Comparison of ENCODE assay signal across 8 cellular contexts in genomic region chr9:114696814-114697544, GRCh38. TPM values are rescaled to one million over a fixed set of nuclear protein-coding genes. Genes with fewer than 3 reads are reported as not detected.
DNase-seq lines count a peak whose midpoint lies in the region; ATAC-seq and TF ChIP-seq lines count a peak whose summit lies in the region.

No MANE protein-coding gene starts in this region.

- TF ChIP-seq POLR2A in gastroesophageal sphincter (IDR thresholded peaks at IDR 0.05) (no peak), body of pancreas (IDR thresholded peaks at IDR 0.05) (no peak)

- no peaks in the 10 kb centered on the region for H3K27me3 ChIP-seq in gastroesophageal sphincter
- no peaks in the 10 kb centered on the region for H3K27me3 ChIP-seq in effector memory CD4-positive, alpha-beta T cell (replicated peaks; ENCODE audit: control insufficient read depth, insufficient read depth, low read length, poor library complexity, severe bottlenecking)
- no peaks in the 10 kb centered on the region for H3K27me3 ChIP-seq in body of pancreas

- H3K4me1 ChIP-seq in gastroesophageal sphincter: no peaks in the 10 kb centered on the region
- H3K4me1 ChIP-seq in effector memory CD4-positive, alpha-beta T cell (ENCODE audit: control insufficient read depth, insufficient read depth, low read length, poor library complexity, severe bottlenecking): peaks cover 8% of the 10 kb centered on the region
- peaks cover 4% of the 10 kb centered on the region for H3K4me1 ChIP-seq in body of pancreas

- no peak for TF ChIP-seq EP300 in gastroesophageal sphincter (IDR thresholded peaks at IDR 0.05)

- H3K27ac ChIP-seq in gastroesophageal sphincter: no peak overlapping the region
- H3K27ac ChIP-seq in effector memory CD4-positive, alpha-beta T cell (ENCODE audit: insufficient read depth, low read length, poor library complexity, severe bottlenecking): no peak overlapping the region
- H3K27ac ChIP-seq in body of pancreas: no peak overlapping the region

- ATAC-seq in GM18511 (IDR thresholded peaks at IDR 0.05; ENCODE audit: unreplicated experiment) (peak; percentile 73), HG02678 (IDR thresholded peaks at IDR 0.05; ENCODE audit: unreplicated experiment) (peak; percentile 62), gastroesophageal sphincter (no peak), body of pancreas (no peak)

- no peak overlapping the region for H3K4me3 ChIP-seq in gastroesophageal sphincter
- no peak overlapping the region for H3K4me3 ChIP-seq in effector memory CD4-positive, alpha-beta T cell (ENCODE audit: insufficient read depth, low read depth, low read length, poor library complexity, severe bottlenecking)
- no peak overlapping the region for H3K4me3 ChIP-seq in body of pancreas

- DNase-seq in T-helper 2 cell (peak in 3 of 5 experiments; percentile 7 to 97 (median 56)), kidney tubule cell (ENCODE audit: low spot score) (peak; percentile 58), body of pancreas (no peak), superior temporal gyrus (ENCODE audit: extremely low spot score) (no peak)
- no peak for DNase-seq in effector memory CD4-positive, alpha-beta T cell

- H3K36me3 ChIP-seq in gastroesophageal sphincter (no peaks in the 10 kb centered on the region), body of pancreas (replicated peaks in 1 of 2; ENCODE audit: insufficient read depth in 1 of 2, low read depth in 2 of 2) (no peaks in the 10 kb centered on the region)
- H3K36me3 ChIP-seq in effector memory CD4-positive, alpha-beta T cell (ENCODE audit: control insufficient read depth, insufficient read depth, low read length): no peaks in the 10 kb centered on the region

- TF ChIP-seq CTCF in gastroesophageal sphincter (IDR thresholded peaks at IDR 0.05): no peak
- no peak for TF ChIP-seq CTCF in body of pancreas (IDR thresholded peaks at IDR 0.05)

- 70% methylated on average over 2 of the region's 7 CpGs; no CpG with 5 or more reads in 1 of the 2 donors for WGBS in gastroesophageal sphincter (ENCODE audit: low coverage in 1 of 2), 2 donors
- 57 to 72% methylated on average over 7 of the region's 7 CpGs for WGBS in body of pancreas, 2 donors

- intact Hi-C loops in body of pancreas (cut with DNase I): no loop called here

- peaks cover 0 to 10% (median 0%) of the 10 kb centered on the region in 3 donors for H3K9me3 ChIP-seq in gastroesophageal sphincter
- no peaks in the 10 kb centered on the region for H3K9me3 ChIP-seq in effector memory CD4-positive, alpha-beta T cell (ENCODE audit: control insufficient read depth, low read length)
- H3K9me3 ChIP-seq in body of pancreas: no peaks in the 10 kb centered on the region

RNA-seq across cellular contexts. Expression of gene TEX48, which starts 15.0 kb away (rescaled TPM):
- total RNA-seq in gastroesophageal sphincter (not detected), body of pancreas (not detected)

RNA-seq across cellular contexts. Expression of gene TEX53, which starts 39.4 kb away (rescaled TPM):
- total RNA-seq in gastroesophageal sphincter (not detected), body of pancreas (not detected)

Comparison
In these comparisons a context has a peak if more than half of its experiments do, and no peak if none do; other contexts are left out.
1. ATAC-seq: peak in GM18511 (single experiment) and HG02678 (single experiment); none in gastroesophageal sphincter (single experiment) and body of pancreas (single experiment).
2. DNase-seq: peak in T-helper 2 cell (3 of 5) and kidney tubule cell (single experiment); none in effector memory CD4-positive, alpha-beta T cell (0 of 3), body of pancreas (0 of 4) and superior temporal gyrus (single experiment).